ENCODE assay signal across 11 cellular contexts in genomic region chr2:170456914-170457313, GRCh38.
DNase-seq lines count a peak whose midpoint lies in the region; ATAC-seq and TF ChIP-seq lines count a peak whose summit lies in the region.
"Had no signal": no experiment of that assay in that cellular context is flagged by ENCODE, and none has a peak within 500 bp of the region (broad histone marks: within the 10 kb centered on the region; RNA-seq: fewer than 3 reads in every experiment).

No MANE protein-coding gene starts in this region.

- H3K4me3 ChIP-seq in epithelial cell of esophagus (ENCODE audit: low read length) (no peak overlapping the region), mesendoderm (ENCODE audit: low read length) (no peak overlapping the region)
- H3K4me3 ChIP-seq: HAP-1 had no signal

- no peaks in the 10 kb centered on the region for H3K27me3 ChIP-seq in mesendoderm (ENCODE audit: insufficient read depth, low read length, poor library complexity)

- no peaks in the 10 kb centered on the region for H3K79me2 ChIP-seq in mesendoderm (ENCODE audit: control insufficient read depth, insufficient read depth, low read length)

- peak overlapping the region; percentile 64 for H3K27ac ChIP-seq in 22Rv1
- no peak overlapping the region for H3K27ac ChIP-seq in mesendoderm (ENCODE audit: low read depth, low read length)

- H3K9ac ChIP-seq in mesendoderm (ENCODE audit: low read length) = no peak overlapping the region

- H3K56ac ChIP-seq in mesendoderm (ENCODE audit: low read length) = no peak overlapping the region

- no peak overlapping the region for H2BK120ac ChIP-seq in mesendoderm (ENCODE audit: low read depth, low read length)

- ATAC-seq in SK-N-SH treated with all-trans-retinoic acid at 6 μM for 48 hours = no peak

- H3K18ac ChIP-seq in mesendoderm (ENCODE audit: low read length) = no peak overlapping the region

- H2AK5ac ChIP-seq in mesendoderm (ENCODE audit: low read length) = no peak overlapping the region

- no CpG with 5 or more reads among the region's 3 CpGs for WGBS in mesendoderm (ENCODE audit: extremely low coverage, insufficient coverage, low lambda C conversion rate)

- DNase-seq in ELR (ENCODE audit: low read depth) = peak; percentile 8
- DNase-seq in epithelial cell of esophagus (ENCODE audit: low read depth) = peak; percentile 50
- DNase-seq in mesendoderm = no peak
- DNase-seq in activated gamma-delta T cell (lab: John Stamatoyannopoulos, UW) = no peak
- no peak for DNase-seq in pons (ENCODE audit: low spot score)
- DNase-seq: C1 segment of cervical spinal cord; CD4-positive, alpha-beta T cell; DMS79 had no signal

- no peaks in the 10 kb centered on the region for H3K79me1 ChIP-seq in mesendoderm (ENCODE audit: low read length)

- TF ChIP-seq CTCF in 22Rv1 (IDR thresholded peaks at IDR 0.05) (no peak), epithelial cell of esophagus (IDR thresholded peaks at IDR 0.05; ENCODE audit: insufficient read depth, low read depth, low read length, missing control alignments) (no peak)

- H3K36me3 ChIP-seq in mesendoderm (ENCODE audit: control insufficient read depth, insufficient read depth, low read length) = no peaks in the 10 kb centered on the region
- H3K36me3 ChIP-seq: HAP-1 had no signal

- H3K4me2 ChIP-seq in mesendoderm (ENCODE audit: low read length) = no peak overlapping the region

- H3K4me1 ChIP-seq in mesendoderm (ENCODE audit: control insufficient read depth, low read depth, low read length) = no peaks in the 10 kb centered on the region
- H3K4me1 ChIP-seq: HAP-1 had no signal

- H2BK5ac ChIP-seq in mesendoderm (ENCODE audit: low read length) = no peak overlapping the region

- H4K5ac ChIP-seq in mesendoderm (ENCODE audit: low read length) = no peak overlapping the region

- no peak overlapping the region for H3K4ac ChIP-seq in mesendoderm (ENCODE audit: low read depth, low read length)

- no peak overlapping the region for H4K8ac ChIP-seq in mesendoderm (ENCODE audit: low read depth, low read length)

- H2BK15ac ChIP-seq in mesendoderm (replicated peaks; ENCODE audit: low read depth) = peak overlapping the region; percentile 39

- H3K23ac ChIP-seq in mesendoderm (ENCODE audit: low read length) = no peak overlapping the region

TF ChIP-seq in SK-N-SH treated with all-trans-retinoic acid at 6 μM for 48 hours, 23 proteins besides CTCF, POLR2A, EP300 and RAD21:
- TF ChIP-seq CREB5 (CRISPR knock-in tag; IDR thresholded peaks at IDR 0.05; ENCODE audit: low read depth) (no peak), RARB (CRISPR knock-in tag; IDR thresholded peaks at IDR 0.05) (no peak), ZNF70 (CRISPR knock-in tag; IDR thresholded peaks at IDR 0.05) (no peak)
TF ChIP-seq in SK-N-SH treated with all-trans-retinoic acid at 6 μM for 48 hours: peak in this region for 0.

Comparison
In these comparisons a context has a peak if more than half of its experiments do, and no peak if none do; other contexts are left out.
1. DNase-seq: peak in ELR (single experiment) and epithelial cell of esophagus (single experiment); none in mesendoderm (single experiment), activated gamma-delta T cell (single experiment) and pons (single experiment).